In genomic region chr11:134531331-134532135, GRCh38 we compare ENCODE assay signal across 15 cellular contexts.
A peak's percentile ranks its signal among the peaks of the same experiment; 100 is the strongest.
DNase-seq lines count a peak whose midpoint lies in the region; ATAC-seq and TF ChIP-seq lines count a peak whose summit lies in the region.
"Had no signal": no experiment of that assay in that cellular context is flagged by ENCODE, and none has a peak within 500 bp of the region (broad histone marks: within the 10 kb centered on the region; RNA-seq: fewer than 3 reads in every experiment).

No MANE protein-coding gene starts in this region.

- peak; percentile 84 for ATAC-seq in Right ventricle myocardium superior (ENCODE audit: poor library complexity)
- no peak for ATAC-seq in GM18907 (IDR thresholded peaks at IDR 0.05; ENCODE audit: unreplicated experiment)
- ATAC-seq: activated CD4-positive, CD25-positive, alpha-beta regulatory T cell treated with anti-CD3 and anti-CD28 coated beads, Interleukin-2, amount 50 U/mL, for 24 hours; activated T-helper 17 cell treated with anti-CD3 and anti-CD28 coated beads, Interleukin-2, amount 50 U/mL, for 72 hours; body of pancreas; left lung had no signal

- peak; percentile 54 for DNase-seq in activated effector memory CD4-positive, alpha-beta T cell treated with anti-CD3 and anti-CD28 coated beads, Interleukin-2, amount 50 U/mL, for 16 hours
- no peak for DNase-seq in activated effector memory CD4-positive, alpha-beta T cell treated with Interleukin-2 at 50 U/mL for 16 hours
- DNase-seq in Right ventricle myocardium superior, result no peak
- DNase-seq in mesothelial cell of epicardium (ENCODE audit: low spot score in 2 of 2, unreplicated experiment in 2 of 2), result peak; percentile 12 to 31
- DNase-seq in type B pancreatic cell (ENCODE audit: extremely low spot score, unreplicated experiment), result peak; percentile 56
- DNase-seq in cerebellar nuclear complex (lab: John Stamatoyannopoulos, UW), result no peak
- no peak for DNase-seq in epidermal melanocyte (ENCODE audit: insufficient read length, low spot score)
- DNase-seq: NCI-H2171; NCI-H526; stimulated activated CD4-positive, alpha-beta T cell treated with anti-CD3 and anti-CD28 coated beads, Interleukin-12 subunit alpha, Interleukin-12 subunit beta, amount 100 ng/mL, for 4 hours had no signal

- no peaks in the 10 kb centered on the region for H3K9me3 Mint-ChIP-seq in mesothelial cell of epicardium
- H3K9me3 Mint-ChIP-seq in type B pancreatic cell, result no peaks in the 10 kb centered on the region
- H3K9me3 Mint-ChIP-seq: activated T-helper 17 cell treated with anti-CD3 and anti-CD28 coated beads, Interleukin-2, amount 50 U/mL, for 72 hours had no signal

- H3K36me3 Mint-ChIP-seq in mesothelial cell of epicardium, result no peaks in the 10 kb centered on the region
- H3K36me3 Mint-ChIP-seq in type B pancreatic cell, result no peaks in the 10 kb centered on the region

- no peak overlapping the region for H3K27ac Mint-ChIP-seq in mesothelial cell of epicardium
- no peak overlapping the region for H3K27ac Mint-ChIP-seq in type B pancreatic cell
- H3K27ac Mint-ChIP-seq: activated T-helper 17 cell treated with anti-CD3 and anti-CD28 coated beads, Interleukin-2, amount 50 U/mL, for 72 hours had no signal

- TF ChIP-seq CTCF in mesothelial cell of epicardium (IDR thresholded peaks at IDR 0.05; ENCODE audit: unreplicated experiment) (no peak), type B pancreatic cell (conservative IDR thresholded peaks at IDR 0.05) (no peak)

- peaks cover 7% of the 10 kb centered on the region for H3K27me3 Mint-ChIP-seq in mesothelial cell of epicardium (ENCODE audit: low read depth)
- peaks cover 16% of the 10 kb centered on the region for H3K27me3 Mint-ChIP-seq in type B pancreatic cell

- intact Hi-C loops in Right ventricle myocardium superior (cut with DNase I), result no loop called here

- no peak overlapping the region for H3K4me3 Mint-ChIP-seq in mesothelial cell of epicardium
- H3K4me3 Mint-ChIP-seq in type B pancreatic cell, result no peak overlapping the region
- H3K4me3 Mint-ChIP-seq: activated T-helper 17 cell treated with anti-CD3 and anti-CD28 coated beads, Interleukin-2, amount 50 U/mL, for 72 hours had no signal

- H3K4me1 Mint-ChIP-seq in mesothelial cell of epicardium, result peaks cover 10% of the 10 kb centered on the region
- H3K4me1 Mint-ChIP-seq in type B pancreatic cell (ENCODE audit: unreplicated experiment), result no peaks in the 10 kb centered on the region
- H3K4me1 Mint-ChIP-seq: activated T-helper 17 cell treated with anti-CD3 and anti-CD28 coated beads, Interleukin-2, amount 50 U/mL, for 72 hours had no signal

Comparison
In these comparisons a context has a peak if more than half of its experiments do, and no peak if none do; other contexts are left out.
1. DNase-seq: peak in activated effector memory CD4-positive, alpha-beta T cell treated with anti-CD3 and anti-CD28 coated beads, Interleukin-2, amount 50 U/mL, for 16 hours (single experiment), mesothelial cell of epicardium (2 of 2) and type B pancreatic cell (single experiment); none in activated effector memory CD4-positive, alpha-beta T cell treated with Interleukin-2 at 50 U/mL for 16 hours (single experiment), Right ventricle myocardium superior (single experiment), cerebellar nuclear complex (0 of 2) and epidermal melanocyte (single experiment).